In genomic region chr7:144725070-144725469, GRCh38 we compare ENCODE assay signal across 15 cellular contexts.
DNase-seq lines count a peak whose midpoint lies in the region; ATAC-seq, FAIRE-seq and TF ChIP-seq lines count a peak whose summit lies in the region.
"Had no signal": no experiment of that assay in that cellular context is flagged by ENCODE, and none has a peak within 500 bp of the region (broad histone marks: within the 10 kb centered on the region; RNA-seq: fewer than 3 reads in every experiment).

No MANE protein-coding gene starts in this region.

- no peak overlapping the region for H3K4me3 Mint-ChIP-seq in mesothelial cell of epicardium

- ATAC-seq in GM21786 (IDR thresholded peaks at IDR 0.05; ENCODE audit: unreplicated experiment), result peak; percentile 98
- peak; percentile 100 for ATAC-seq in HG03159 (IDR thresholded peaks at IDR 0.05; ENCODE audit: unreplicated experiment)

- no peaks in the 10 kb centered on the region for H3K4me1 ChIP-seq in small intestine (ENCODE audit: control insufficient read depth in 2 of 2, insufficient read depth in 1 of 2, low read depth in 1 of 2, low read length in 1 of 2)
- H3K4me1 ChIP-seq: SJSA1 had no signal

- 15 to 53% (median 37%) methylated on average over 1 of the region's 1 CpG for WGBS in small intestine, 3 donors

- no peaks in the 10 kb centered on the region for H3K9me3 Mint-ChIP-seq in mesothelial cell of epicardium

- H3K36me3 ChIP-seq in small intestine (ENCODE audit: control insufficient read depth in 2 of 2, insufficient read depth in 2 of 2, low read length in 2 of 2) (no peaks in the 10 kb centered on the region), H7 (replicated peaks; ENCODE audit: control insufficient read depth, insufficient read depth, low read length) (no peaks in the 10 kb centered on the region)
- H3K36me3 ChIP-seq: SJSA1 had no signal

- H3K27ac ChIP-seq in small intestine (ENCODE audit: low read depth in 1 of 2, low read length in 1 of 2), result no peak overlapping the region
- H3K27ac ChIP-seq: SJSA1 had no signal

- H3K36me3 Mint-ChIP-seq in mesothelial cell of epicardium, result no peaks in the 10 kb centered on the region

- H3K27ac Mint-ChIP-seq in mesothelial cell of epicardium, result no peak overlapping the region

- peaks cover 13% of the 10 kb centered on the region for H3K4me1 Mint-ChIP-seq in mesothelial cell of epicardium

- no peak overlapping the region for H3K4me3 ChIP-seq in small intestine (ENCODE audit: low read depth in 1 of 2, low read length in 2 of 2)
- H3K4me3 ChIP-seq in H7 (ENCODE audit: insufficient read depth, low read depth, low read length), result no peak overlapping the region
- H3K4me3 ChIP-seq: SJSA1 had no signal

- H3K27me3 ChIP-seq in small intestine (ENCODE audit: control insufficient read depth in 2 of 2, insufficient read depth in 2 of 2, low read length in 2 of 2) (no peaks in the 10 kb centered on the region), H7 (ENCODE audit: control insufficient read depth, insufficient read depth, low read length) (no peaks in the 10 kb centered on the region)
- H3K27me3 ChIP-seq: SJSA1 had no signal

- no peaks in the 10 kb centered on the region for H3K9me3 ChIP-seq in small intestine (ENCODE audit: control insufficient read depth, low read depth)
- H3K9me3 ChIP-seq: SJSA1 had no signal

- DNase-seq in NCI-H1417 (lab: John Stamatoyannopoulos, UW) (peak in 2 of 3 experiments; percentile 14 to 52), NCI-H1417 treated with DMSO at 0.1 percent for 48 hours (lab: John Stamatoyannopoulos, UW) (no peak), small intestine (peak; percentile 92), mesothelial cell of epicardium (ENCODE audit: low spot score in 2 of 2, unreplicated experiment in 2 of 2) (no peak), H7 (no peak)
- DNase-seq in activated CD4-positive, CD25-positive, alpha-beta regulatory T cell (lab: John Stamatoyannopoulos, UW), result no peak
- DNase-seq: 8988T; DND-41; glutamatergic neuron; NCI-H774; stimulated activated CD4-positive, alpha-beta T cell treated with anti-CD3 and anti-CD28 coated beads, Interleukin-4, amount 100 ng/mL, for 1 hour had no signal

- peak; percentile 67 for FAIRE-seq in small intestine (lab: Jason Lieb, UNC)
- FAIRE-seq: H1 had no signal

- TF ChIP-seq CTCF in mesothelial cell of epicardium (IDR thresholded peaks at IDR 0.05; ENCODE audit: unreplicated experiment), result no peak

- H3K27me3 Mint-ChIP-seq in mesothelial cell of epicardium (ENCODE audit: low read depth), result no peaks in the 10 kb centered on the region

Comparison
In these comparisons a context has a peak if more than half of its experiments do, and no peak if none do; other contexts are left out.
1. DNase-seq: peak in NCI-H1417 (2 of 3) and small intestine (single experiment); none in NCI-H1417 treated with DMSO at 0.1 percent for 48 hours (single experiment), mesothelial cell of epicardium (0 of 2), activated CD4-positive, CD25-positive, alpha-beta regulatory T cell (0 of 4) and H7 (single experiment).